ENCODE assay signal across 10 cellular contexts in genomic region chr6:163438940-163439335, GRCh38. TPM values are rescaled to one million over a fixed set of nuclear protein-coding genes. Genes with fewer than 3 reads are reported as not detected.
DNase-seq lines count a peak whose midpoint lies in the region; ATAC-seq and TF ChIP-seq lines count a peak whose summit lies in the region.
"Had no signal": no experiment of that assay in that cellular context is flagged by ENCODE, and none has a peak within 500 bp of the region (broad histone marks: within the 10 kb centered on the region; RNA-seq: fewer than 3 reads in every experiment).

No MANE protein-coding gene starts in this region.

- peak; percentile 57 for ATAC-seq in Right ventricle myocardium superior (ENCODE audit: poor library complexity)
- peak; percentile 66 for ATAC-seq in left ventricle myocardium superior
- ATAC-seq in aorta (ENCODE audit: low FRiP score): no peak
- no peak for ATAC-seq in GM21526 (IDR thresholded peaks at IDR 0.05; ENCODE audit: low FRiP score, unreplicated experiment)

- H3K27me3 ChIP-seq in aorta (ENCODE audit: control insufficient read depth in 1 of 2, insufficient read depth in 2 of 2, low read length in 1 of 2) (no peaks in the 10 kb centered on the region), WERI-Rb-1 (ENCODE audit: insufficient read depth, low read depth, severe bottlenecking) (no peaks in the 10 kb centered on the region)
- H3K27me3 ChIP-seq: sigmoid colon had no signal

- 94 to 95% methylated on average over 4 of the region's 4 CpGs for WGBS in aorta, 2 donors

- no peak overlapping the region for H3K27ac ChIP-seq in aorta (ENCODE audit: low read depth in 1 of 2, low read length in 2 of 2)
- no peak overlapping the region for H3K27ac ChIP-seq in WERI-Rb-1
- H3K27ac ChIP-seq: sigmoid colon had no signal

- intact Hi-C loops in Right ventricle myocardium superior (cut with DNase I) (no loop called here), cardiac septum (cut with DNase I) (no loop called here), left ventricle myocardium superior (cut with micrococcal nuclease) (loop anchor here (10.0 kb wide), 1 partner anchor 126 kb away; no protein-coding TSS in a partner anchor), aorta (cut with DNase I) (no loop called here)

- no peak overlapping the region for H3K4me3 ChIP-seq in aorta (ENCODE audit: low read length in 2 of 2)
- no peak overlapping the region for H3K4me3 ChIP-seq in WERI-Rb-1 (ENCODE audit: low read depth, low read length)
- H3K4me3 ChIP-seq: sigmoid colon had no signal

- H3K4me1 ChIP-seq in aorta (ENCODE audit: control insufficient read depth in 1 of 2, insufficient read depth in 2 of 2, low read length in 2 of 2): peaks cover 0 to 12% of the 10 kb centered on the region in 2 donors

- no peak for TF ChIP-seq CTCF in WERI-Rb-1 (IDR thresholded peaks at IDR 0.05; ENCODE audit: low read depth, low read length)

- DNase-seq in Right ventricle myocardium superior (peak; percentile 69), cardiac septum (ENCODE audit: low spot score) (no peak), RPMI7951 (ENCODE audit: low read depth) (peak; percentile 52), left ventricle myocardium superior (peak; percentile 72), aorta (peak; percentile 46 to 81), WERI-Rb-1 (no peak), OCI-M2 (lab: John Stamatoyannopoulos, UW; ENCODE audit: unreplicated experiment) (no peak)
- DNase-seq: GF-D8, sigmoid colon had no signal

- H3K36me3 ChIP-seq in aorta (ENCODE audit: control insufficient read depth in 1 of 2, insufficient read depth in 2 of 2, low read length in 1 of 2): no peaks in the 10 kb centered on the region
- H3K36me3 ChIP-seq in WERI-Rb-1: no peaks in the 10 kb centered on the region
- H3K36me3 ChIP-seq: sigmoid colon had no signal

- no peaks in the 10 kb centered on the region for H3K9me3 ChIP-seq in aorta (ENCODE audit: control insufficient read depth, low read length)
- no peaks in the 10 kb centered on the region for H3K9me3 ChIP-seq in WERI-Rb-1 (ENCODE audit: severe bottlenecking)
- H3K9me3 ChIP-seq: sigmoid colon had no signal

RNA-seq across cellular contexts. Expression of gene QKI, which starts 24.4 kb away (rescaled TPM):
- total RNA-seq in Right ventricle myocardium superior (477 TPM), cardiac septum (460 TPM), left ventricle myocardium superior (502 TPM), aorta (100 to 1,000 TPM; 149 to 213 TPM)
- 147 and 192 TPM in 2 replicates for total RNA-seq in RPMI7951 (2014; rRNA removed; shearing (Covaris generic))
- polyA plus RNA-seq in aorta: 10 to 100 TPM; 27.1 to 30.1 TPM

Comparison
In these comparisons a context has a peak if more than half of its experiments do, and no peak if none do; other contexts are left out.
1. DNase-seq: peak in Right ventricle myocardium superior (single experiment), RPMI7951 (single experiment), left ventricle myocardium superior (single experiment) and aorta (2 of 2); none in cardiac septum (single experiment), WERI-Rb-1 (single experiment) and OCI-M2 (single experiment).
2. ATAC-seq: peak in Right ventricle myocardium superior (single experiment) and left ventricle myocardium superior (single experiment); none in aorta (single experiment) and GM21526 (single experiment).